ENCODE assay signal across 10 cellular contexts in genomic region chr17:40530988-40531971, GRCh38. TPM values are rescaled to one million over a fixed set of nuclear protein-coding genes. Genes with fewer than 3 reads are reported as not detected.
A peak's percentile ranks its signal among the peaks of the same experiment; 100 is the strongest.
DNase-seq lines count a peak whose midpoint lies in the region; ATAC-seq and TF ChIP-seq lines count a peak whose summit lies in the region.
"Had no signal": no experiment of that assay in that cellular context is flagged by ENCODE, and none has a peak within 500 bp of the region (broad histone marks: within the 10 kb centered on the region; RNA-seq: fewer than 3 reads in every experiment).

No MANE protein-coding gene starts in this region.

- TF ChIP-seq CTCF in CD4-positive, alpha-beta T cell (IDR thresholded peaks at IDR 0.05) = no peak

- H3K27ac Mint-ChIP-seq in CD4-positive, alpha-beta T cell = peak overlapping the region; percentile 98
- H3K27ac Mint-ChIP-seq in activated naive CD4-positive, alpha-beta T cell treated with anti-CD3 and anti-CD28 coated beads, Interleukin-2, amount 50 U/mL, for 24 hours = peak overlapping the region; percentile 73
- H3K27ac Mint-ChIP-seq: HFFc6 had no signal

- no peak overlapping the region for H3K27ac ChIP-seq in CD4-positive, alpha-beta T cell (ENCODE audit: low read depth, low read length)

- H3K9me3 ChIP-seq in CD4-positive, alpha-beta T cell (ENCODE audit: control insufficient read depth, low read length) = no peaks in the 10 kb centered on the region

- H3K27me3 Mint-ChIP-seq in CD4-positive, alpha-beta T cell = peaks cover 5% of the 10 kb centered on the region
- H3K27me3 Mint-ChIP-seq in activated naive CD4-positive, alpha-beta T cell treated with anti-CD3 and anti-CD28 coated beads, Interleukin-2, amount 50 U/mL, for 24 hours = no peaks in the 10 kb centered on the region

- H3K27me3 ChIP-seq in CD4-positive, alpha-beta T cell (ENCODE audit: control insufficient read depth, insufficient read depth, low read length) = no peaks in the 10 kb centered on the region

- peak in 9 of 10 experiments; percentile 51 to 76 (median 63) for DNase-seq in CD4-positive, alpha-beta T cell
- DNase-seq in T-helper 1 cell = peak in 4 of 5 donors; percentile 42 to 86 (median 57)
- DNase-seq in stimulated activated CD4-positive, alpha-beta T cell treated with anti-CD3 and anti-CD28 coated beads, Interleukin-12 subunit alpha, Interleukin-12 subunit beta, amount 100 ng/mL, for 4 hours = peak; percentile 83
- DNase-seq in DMS53 treated with DMSO at 0.1 percent for 48 hours (lab: John Stamatoyannopoulos, UW; ENCODE audit: unreplicated experiment) = no peak
- DNase-seq in NCI-H1417 (lab: John Stamatoyannopoulos, UW) = no peak
- DNase-seq in DMS 273 (lab: John Stamatoyannopoulos, UW; ENCODE audit: unreplicated experiment) = no peak
- DNase-seq: HFFc6, NCI-H510A had no signal

- CTCF ChIA-PET in CD4-positive, alpha-beta T cell (lab: Charles Lee) = interaction anchor here (0.6 to 11.6 kb wide), 10 partner anchors 16 to 247 kb away, joined by 3 to 147 read pairs (median 20); partner anchors contain the start of genes CCR7 and TOP2A

- no peak for ATAC-seq in CD4-positive, alpha-beta T cell (ENCODE audit: poor library complexity)
- no peak for ATAC-seq in HG03521 (IDR thresholded peaks at IDR 0.05; ENCODE audit: unreplicated experiment)

- POLR2A ChIA-PET in CD4-positive, alpha-beta T cell (lab: Charles Lee) = interaction anchor here (1.0 to 18.9 kb wide), 13 partner anchors 10 to 205 kb away, joined by 3 to 668 read pairs (median 24); partner anchors contain the start of genes CCR7, IGFBP4 and TOP2A

- intact Hi-C loops in CD4-positive, alpha-beta T cell (cut with DNase I, micrococcal nuclease) = loop anchor here (5.0 kb wide), 3 partner anchors 89 to 229 kb away; partner anchors contain the start of genes TOP2A (in 2 of the 2) and IGFBP4 (in 1 of the 2)

- peak overlapping the region; percentile 8 for H3K4me3 Mint-ChIP-seq in CD4-positive, alpha-beta T cell
- peak overlapping the region; percentile 57 for H3K4me3 Mint-ChIP-seq in activated naive CD4-positive, alpha-beta T cell treated with anti-CD3 and anti-CD28 coated beads, Interleukin-2, amount 50 U/mL, for 24 hours
- H3K4me3 Mint-ChIP-seq: HFFc6 had no signal

- peaks cover 72% of the 10 kb centered on the region for H3K4me1 Mint-ChIP-seq in CD4-positive, alpha-beta T cell (ENCODE audit: low read depth)
- H3K4me1 Mint-ChIP-seq in activated naive CD4-positive, alpha-beta T cell treated with anti-CD3 and anti-CD28 coated beads, Interleukin-2, amount 50 U/mL, for 24 hours = peaks cover 73% of the 10 kb centered on the region

- no peaks in the 10 kb centered on the region for H3K9me3 Mint-ChIP-seq in CD4-positive, alpha-beta T cell
- no peaks in the 10 kb centered on the region for H3K9me3 Mint-ChIP-seq in activated naive CD4-positive, alpha-beta T cell treated with anti-CD3 and anti-CD28 coated beads, Interleukin-2, amount 50 U/mL, for 24 hours

- peaks cover 6% of the 10 kb centered on the region for H3K36me3 Mint-ChIP-seq in CD4-positive, alpha-beta T cell (ENCODE audit: low read depth)
- no peaks in the 10 kb centered on the region for H3K36me3 Mint-ChIP-seq in activated naive CD4-positive, alpha-beta T cell treated with anti-CD3 and anti-CD28 coated beads, Interleukin-2, amount 50 U/mL, for 24 hours

RNA-seq across cellular contexts. Expression of gene TNS4, which starts 29.9 kb away (rescaled TPM):
- 1 to 10 TPM; 3.0 to 4.2 TPM for total RNA-seq in CD4-positive, alpha-beta T cell

RNA-seq across cellular contexts. Expression of gene CCR7, which starts 34.0 kb away (rescaled TPM):
- total RNA-seq in CD4-positive, alpha-beta T cell = 100 to 1,000 TPM; 170 to 180 TPM
- total RNA-seq: HFFc6 had no signal

Comparison
In these comparisons a context has a peak if more than half of its experiments do, and no peak if none do; other contexts are left out.
1. DNase-seq: peak in CD4-positive, alpha-beta T cell (9 of 10), T-helper 1 cell (4 of 5) and stimulated activated CD4-positive, alpha-beta T cell treated with anti-CD3 and anti-CD28 coated beads, Interleukin-12 subunit alpha, Interleukin-12 subunit beta, amount 100 ng/mL, for 4 hours (single experiment); none in DMS53 treated with DMSO at 0.1 percent for 48 hours (single experiment), NCI-H1417 (0 of 3) and DMS 273 (single experiment).